20 cellular contexts compared by ENCODE assay signal in genomic region chr12:2076728-2077127, GRCh38. TPM values are rescaled to one million over a fixed set of nuclear protein-coding genes. Genes with fewer than 3 reads are reported as not detected.
DNase-seq lines count a peak whose midpoint lies in the region; ATAC-seq and TF ChIP-seq lines count a peak whose summit lies in the region.
"Had no signal": no experiment of that assay in that cellular context is flagged by ENCODE, and none has a peak within 500 bp of the region (broad histone marks: within the 10 kb centered on the region; RNA-seq: fewer than 3 reads in every experiment).

No MANE protein-coding gene starts in this region.

- peak overlapping the region; percentile 14 for H3K27ac Mint-ChIP-seq in chondrocyte (ENCODE audit: unreplicated experiment)
- H3K27ac Mint-ChIP-seq in osteocyte (ENCODE audit: unreplicated experiment), result peak overlapping the region; percentile 24
- H3K27ac Mint-ChIP-seq: activated naive CD8-positive, alpha-beta T cell treated with anti-CD3 and anti-CD28 coated beads, Interleukin-2, amount 10 ng/mL, durations not matched to agents 7 days and 5 days; CD4-positive, CD25-positive, alpha-beta regulatory T cell; dendritic cell treated with granulocyte-macrophage colony-stimulating factor and Interleukin-4, amounts not matched to agents 40 ng/mL and 50 ng/mL, for 4 days; WTC11 had no signal

- no peak for TF ChIP-seq POLR2A in prostate gland (IDR thresholded peaks at IDR 0.05)

- H3K9me3 Mint-ChIP-seq in chondrocyte (ENCODE audit: low read depth), result peaks cover 14% of the 10 kb centered on the region
- H3K9me3 Mint-ChIP-seq in osteocyte (ENCODE audit: unreplicated experiment), result peaks cover 15% of the 10 kb centered on the region
- H3K9me3 Mint-ChIP-seq: activated naive CD8-positive, alpha-beta T cell treated with anti-CD3 and anti-CD28 coated beads, Interleukin-2, amount 10 ng/mL, durations not matched to agents 7 days and 5 days had no signal

- peaks cover 0 to 5% (median 0%) of the 10 kb centered on the region in 9 donors for H3K36me3 ChIP-seq in heart right ventricle
- no peaks in the 10 kb centered on the region for H3K36me3 ChIP-seq in upper lobe of right lung
- H3K36me3 ChIP-seq in prostate gland, result no peaks in the 10 kb centered on the region
- H3K36me3 ChIP-seq: neutrophil had no signal

- peaks cover 8% of the 10 kb centered on the region for H3K36me3 Mint-ChIP-seq in chondrocyte (ENCODE audit: low read depth)
- peaks cover 12% of the 10 kb centered on the region for H3K36me3 Mint-ChIP-seq in osteocyte (ENCODE audit: unreplicated experiment)
- H3K36me3 Mint-ChIP-seq: activated naive CD8-positive, alpha-beta T cell treated with anti-CD3 and anti-CD28 coated beads, Interleukin-2, amount 10 ng/mL, durations not matched to agents 7 days and 5 days; CD4-positive, CD25-positive, alpha-beta regulatory T cell had no signal

- DNase-seq in chondrocyte (ENCODE audit: low spot score) (no peak), heart right ventricle (no peak), osteocyte (ENCODE audit: extremely low spot score, unreplicated experiment) (no peak), upper lobe of right lung (no peak), T-helper 1 cell (no peak), prostate gland (ENCODE audit: low spot score) (no peak)
- DNase-seq: activated CD4-positive, alpha-beta T cell treated with anti-CD3 and anti-CD28 coated beads, Interleukin-2, amount 50 U/mL, for 4 hours; activated effector memory CD4-positive, alpha-beta T cell treated with Interleukin-2 at 50 U/mL for 16 hours; activated naive CD8-positive, alpha-beta T cell treated with anti-CD3 and anti-CD28 coated beads, Interleukin-2, amount 10 ng/mL, durations not matched to agents 7 days and 5 days; body of pancreas; CD4-positive, CD25-positive, alpha-beta regulatory T cell; H7; NCI-H1105 treated with DMSO at 0.1 percent for 48 hours; NCI-H2107; NCI-H524 had no signal

- H3K27ac ChIP-seq in heart right ventricle (peak overlapping the region; percentile 82 to 93 (median 88)), upper lobe of right lung (peak overlapping the region; percentile 32), prostate gland (peak overlapping the region in 1 of 2 donors; percentile 49)
- H3K27ac ChIP-seq: body of pancreas, neutrophil had no signal

- TF ChIP-seq CTCF in chondrocyte (IDR thresholded peaks at IDR 0.05), result no peak
- TF ChIP-seq CTCF in heart right ventricle (IDR thresholded peaks at IDR 0.05), result no peak
- no peak for TF ChIP-seq CTCF in osteocyte (IDR thresholded peaks at IDR 0.05)
- no peak for TF ChIP-seq CTCF in upper lobe of right lung (IDR thresholded peaks at IDR 0.05)
- no peak for TF ChIP-seq CTCF in prostate gland (IDR thresholded peaks at IDR 0.05)

- H3K27me3 ChIP-seq in heart right ventricle, result no peaks in the 10 kb centered on the region
- no peaks in the 10 kb centered on the region for H3K27me3 ChIP-seq in upper lobe of right lung
- H3K27me3 ChIP-seq in prostate gland (replicated peaks; ENCODE audit: insufficient read depth), result no peaks in the 10 kb centered on the region
- H3K27me3 ChIP-seq: body of pancreas, neutrophil had no signal

- H3K4me3 ChIP-seq in heart right ventricle (peak overlapping the region in 2 of 10 donors; percentile 1 to 17), upper lobe of right lung (no peak overlapping the region), prostate gland (no peak overlapping the region)
- H3K4me3 ChIP-seq: body of pancreas had no signal

- H3K4me3 Mint-ChIP-seq in chondrocyte (ENCODE audit: unreplicated experiment) (no peak overlapping the region), osteocyte (ENCODE audit: unreplicated experiment) (no peak overlapping the region)
- H3K4me3 Mint-ChIP-seq: activated naive CD8-positive, alpha-beta T cell treated with anti-CD3 and anti-CD28 coated beads, Interleukin-2, amount 10 ng/mL, durations not matched to agents 7 days and 5 days; CD4-positive, CD25-positive, alpha-beta regulatory T cell; dendritic cell treated with granulocyte-macrophage colony-stimulating factor and Interleukin-4, amounts not matched to agents 40 ng/mL and 50 ng/mL, for 4 days; WTC11 had no signal

- ATAC-seq in heart right ventricle (peak in 6 of 8 donors; percentile 11 to 29 (median 16)), upper lobe of right lung (no peak), GM19023 (IDR thresholded peaks at IDR 0.05; ENCODE audit: unreplicated experiment) (no peak)
- ATAC-seq: body of pancreas, WTC11 had no signal

- H3K4me1 Mint-ChIP-seq in chondrocyte (ENCODE audit: low read depth) (peaks cover 29% of the 10 kb centered on the region), osteocyte (ENCODE audit: unreplicated experiment) (peaks cover 29% of the 10 kb centered on the region)
- H3K4me1 Mint-ChIP-seq: activated naive CD8-positive, alpha-beta T cell treated with anti-CD3 and anti-CD28 coated beads, Interleukin-2, amount 10 ng/mL, durations not matched to agents 7 days and 5 days; CD4-positive, CD25-positive, alpha-beta regulatory T cell had no signal

- no peaks in the 10 kb centered on the region for H3K27me3 Mint-ChIP-seq in chondrocyte (ENCODE audit: low read depth)
- no peaks in the 10 kb centered on the region for H3K27me3 Mint-ChIP-seq in osteocyte (ENCODE audit: unreplicated experiment)
- H3K27me3 Mint-ChIP-seq: dendritic cell treated with granulocyte-macrophage colony-stimulating factor and Interleukin-4, amounts not matched to agents 40 ng/mL and 50 ng/mL, for 4 days had no signal

- WGBS in heart right ventricle, 2 donors, result 54 to 69% methylated on average over 10 of the region's 10 CpGs
- 69% methylated on average over 10 of the region's 10 CpGs for WGBS in prostate gland

- H3K4me1 ChIP-seq in heart right ventricle (peaks cover 10 to 68% (median 39%) of the 10 kb centered on the region in 9 donors), upper lobe of right lung (peaks cover 9% of the 10 kb centered on the region), prostate gland (replicated peaks) (no peaks in the 10 kb centered on the region)
- H3K4me1 ChIP-seq: body of pancreas had no signal

- H3K9me3 ChIP-seq in heart right ventricle, result peaks cover 0 to 9% (median 0%) of the 10 kb centered on the region in 11 donors
- H3K9me3 ChIP-seq in upper lobe of right lung, result no peaks in the 10 kb centered on the region
- H3K9me3 ChIP-seq in prostate gland, result no peaks in the 10 kb centered on the region
- H3K9me3 ChIP-seq: body of pancreas, neutrophil had no signal

- intact Hi-C loops in heart right ventricle (cut with DNase I), result loop anchor here in 3 of 10 donors (5.0 to 10.0 kb wide), 3 partner anchors 36 to 261 kb away; no protein-coding TSS in a partner anchor
- intact Hi-C loops in upper lobe of right lung (cut with DNase I), result no loop called here
- intact Hi-C loops in prostate gland (cut with DNase I), result no loop called here

RNA-seq across cellular contexts. Expression of gene CACNA1C, which starts 23.9 kb away (rescaled TPM):
- 27.0 to 48.5 TPM (median 27.0 TPM) in 3 replicates for total RNA-seq in chondrocyte
- total RNA-seq in heart right ventricle, result 100 to 1,000 TPM; 146 to 222 (median 187) TPM
- 10 to 100 TPM; 19.1 to 68.9 TPM for polyA plus RNA-seq in heart right ventricle
- 59.1 and 67.4 TPM in 2 replicates for total RNA-seq in osteocyte
- total RNA-seq in upper lobe of right lung, result 15.6 TPM
- total RNA-seq in prostate gland, result 10 to 100 TPM in 1 of 2 donors, 1 to 10 TPM in 1; 8.1 to 18.2 TPM
- total RNA-seq: myocyte had no signal

Comparison
In these comparisons a context has a peak if more than half of its experiments do, and no peak if none do; other contexts are left out.
1. ATAC-seq: peak in heart right ventricle (6 of 8); none in upper lobe of right lung (single experiment) and GM19023 (single experiment).